ENCODE assay signal across 8 cellular contexts in genomic region chr5:14035859-14036440, GRCh38.
DNase-seq lines count a peak whose midpoint lies in the region; ATAC-seq and TF ChIP-seq lines count a peak whose summit lies in the region.

No MANE protein-coding gene starts in this region.

- no peaks in the 10 kb centered on the region for H3K4me1 Mint-ChIP-seq in activated T-cell treated with anti-CD3 and anti-CD28 coated beads, Interleukin-2, amount 50 U/mL, for 72 hours (ENCODE audit: low read depth)

- H3K4me1 ChIP-seq in iPS-20b (ENCODE audit: insufficient read depth, low read length) (peaks cover 28% of the 10 kb centered on the region), stomach (peaks cover 9 to 37% (median 21%) of the 10 kb centered on the region in 4 donors)

- no peaks in the 10 kb centered on the region for H3K36me3 ChIP-seq in iPS-20b (ENCODE audit: insufficient read depth, low read depth, low read length)
- H3K36me3 ChIP-seq in stomach, result no peaks in the 10 kb centered on the region

- peaks cover 22% of the 10 kb centered on the region for H3K27me3 Mint-ChIP-seq in activated T-cell treated with anti-CD3 and anti-CD28 coated beads, Interleukin-2, amount 50 U/mL, for 72 hours (ENCODE audit: low read depth)

- H3K27ac Mint-ChIP-seq in activated T-cell treated with anti-CD3 and anti-CD28 coated beads, Interleukin-2, amount 50 U/mL, for 72 hours, result no peak overlapping the region

- TF ChIP-seq POLR2A in stomach (IDR thresholded peaks at IDR 0.05), result no peak

- no peak overlapping the region for H3K4me3 Mint-ChIP-seq in activated T-cell treated with anti-CD3 and anti-CD28 coated beads, Interleukin-2, amount 50 U/mL, for 72 hours

- H3K9me3 ChIP-seq in iPS-20b (ENCODE audit: insufficient read depth, low read depth, low read length) (no peaks in the 10 kb centered on the region), stomach (no peaks in the 10 kb centered on the region)

- H3K9me3 Mint-ChIP-seq in activated T-cell treated with anti-CD3 and anti-CD28 coated beads, Interleukin-2, amount 50 U/mL, for 72 hours, result peaks cover 0 to 3% of the 10 kb centered on the region in 2 donors

- TF ChIP-seq CTCF in LNCaP clone FGC (IDR thresholded peaks at IDR 0.05; ENCODE audit: control insufficient read depth, extremely low read depth, insufficient read depth), result no peak
- no peak for TF ChIP-seq CTCF in stomach (IDR thresholded peaks at IDR 0.05)

- no peak for TF ChIP-seq EP300 in stomach (IDR thresholded peaks at IDR 0.05)

- H3K27me3 ChIP-seq in iPS-20b (ENCODE audit: insufficient read depth, low read length), result peaks cover 19% of the 10 kb centered on the region; the same call in 1 of the 2 replicates
- H3K27me3 ChIP-seq in stomach, result no peaks in the 10 kb centered on the region

- intact Hi-C loops in stomach (cut with DNase I; ENCODE audit: low total_unique reads), result no loop called here

- 1 to 6% (median 4%) methylated on average over 9 of the region's 9 CpGs for WGBS in stomach, 5 donors

- H3K9ac ChIP-seq in iPS-20b (ENCODE audit: low read depth, low read length), result peak overlapping the region; percentile 75

- H3K27ac ChIP-seq in iPS-20b (ENCODE audit: low read length) (peak overlapping the region; percentile 41), stomach (peak overlapping the region; percentile 7 to 83 (median 75))

- H3K4me3 ChIP-seq in LNCaP clone FGC (ENCODE audit: low read depth, low read length) (no peak overlapping the region), iPS-20b (ENCODE audit: low read length) (peak overlapping the region; percentile 61), stomach (peak overlapping the region in 2 of 4 donors; percentile 2 to 14)

- H3K36me3 Mint-ChIP-seq in activated T-cell treated with anti-CD3 and anti-CD28 coated beads, Interleukin-2, amount 50 U/mL, for 72 hours (ENCODE audit: insufficient read depth in 2 of 2), result no peaks in the 10 kb centered on the region

- ATAC-seq in activated T-cell treated with anti-CD3 and anti-CD28 coated beads, Interleukin-2, amount 50 U/mL, for 72 hours (replicated peaks in 1 of 2), result no peak
- ATAC-seq in HG02610 (IDR thresholded peaks at IDR 0.05; ENCODE audit: unreplicated experiment), result no peak

- DNase-seq in GF-D8 (lab: John Stamatoyannopoulos, UW), result peak; percentile 7
- peak; percentile 28 for DNase-seq in LNCaP clone FGC (ENCODE audit: low read depth)
- peak; percentile 98 for DNase-seq in astrocyte of the hippocampus (ENCODE audit: low read depth, low spot score)
- no peak for DNase-seq in stomach
- no peak for DNase-seq in activated T-cell treated with anti-CD3 and anti-CD28 coated beads, Interleukin-2, amount 50 U/mL, for 72 hours
- DNase-seq in T-helper 9 cell, result no peak

Comparison
In these comparisons a context has a peak if more than half of its experiments do, and no peak if none do; other contexts are left out.
1. DNase-seq: peak in GF-D8 (single experiment), LNCaP clone FGC (single experiment) and astrocyte of the hippocampus (single experiment); none in stomach (single experiment), activated T-cell treated with anti-CD3 and anti-CD28 coated beads, Interleukin-2, amount 50 U/mL, for 72 hours (0 of 2) and T-helper 9 cell (single experiment).